Comparison of ENCODE assay signal across 13 cellular contexts in genomic region chr16:10362077-10362863, GRCh38. TPM values are rescaled to one million over a fixed set of nuclear protein-coding genes. Genes with fewer than 3 reads are reported as not detected.
DNase-seq lines count a peak whose midpoint lies in the region; ATAC-seq and TF ChIP-seq lines count a peak whose summit lies in the region.
"Had no signal": no experiment of that assay in that cellular context is flagged by ENCODE, and none has a peak within 500 bp of the region (broad histone marks: within the 10 kb centered on the region; RNA-seq: fewer than 3 reads in every experiment).

No MANE protein-coding gene starts in this region.

- H3K4me3 Mint-ChIP-seq in Caco-2 (ENCODE audit: unreplicated experiment) (no peak overlapping the region), T-cell (peak overlapping the region; percentile 4 to 73 (median 39))

- CTCF ChIA-PET in Caco-2 (lab: Charles Lee) (interaction anchor here (0.6 kb wide), 1 partner anchor 868 kb away, joined by 3 read pairs; no protein-coding TSS in a partner anchor), T-cell (lab: Charles Lee) (interaction anchor here (0.7 to 0.8 kb wide), 2 partner anchors 24 to 148 kb away, joined by 3 to 7 read pairs; partner anchors contain the start of gene ATF7IP2 (in 1 of the 2))

- H3K27me3 Mint-ChIP-seq in Caco-2 (ENCODE audit: insufficient read depth, unreplicated experiment) (no peaks in the 10 kb centered on the region), T-cell (peaks cover 0 to 2% of the 10 kb centered on the region in 2 donors)

- ATAC-seq in T-cell (replicated peaks in 1 of 4) (peak; percentile 64 to 81 (median 76)), HG02763 (IDR thresholded peaks at IDR 0.05; ENCODE audit: unreplicated experiment) (no peak), GM21360 (IDR thresholded peaks at IDR 0.05; ENCODE audit: unreplicated experiment) (no peak)

- peaks cover 22% of the 10 kb centered on the region for H3K4me1 ChIP-seq in Caco-2
- H3K4me1 ChIP-seq: prostate gland, uterus had no signal

- H3K9me3 ChIP-seq in Caco-2, result peaks cover 15% of the 10 kb centered on the region
- H3K9me3 ChIP-seq: prostate gland, uterus had no signal

- TF ChIP-seq CTCF in Caco-2 (IDR thresholded peaks at IDR 0.05; ENCODE audit: insufficient read depth in 1 of 2, low read depth in 1 of 2, low read length in 1 of 2, severe bottlenecking in 1 of 2, unreplicated experiment in 1 of 2), result no peak
- TF ChIP-seq CTCF in HL-60 (IDR thresholded peaks at IDR 0.05; ENCODE audit: insufficient read depth, low read length), result no peak

- no peaks in the 10 kb centered on the region for H3K36me3 ChIP-seq in Caco-2 (ENCODE audit: control insufficient read depth, insufficient read depth, low read length)
- H3K36me3 ChIP-seq: prostate gland, uterus had no signal

- peak; percentile 71 to 82 for DNase-seq in Caco-2
- DNase-seq in HL-60 (ENCODE audit: low read depth in 1 of 2, low spot score in 1 of 2), result peak; percentile 23 to 76
- peak in 8 of 34 experiments; percentile 3 to 26 (median 15) for DNase-seq in T-cell
- peak; percentile 56 for DNase-seq in germinal center (ENCODE audit: low spot score)
- no peak for DNase-seq in NCI-H146 treated with DMSO at 0.1 percent for 48 hours (lab: John Stamatoyannopoulos, UW; ENCODE audit: unreplicated experiment)
- no peak for DNase-seq in NCI-H69 (lab: John Stamatoyannopoulos, UW)
- DNase-seq: activated gamma-delta T cell, H7, immature natural killer cell, uterus had no signal

- POLR2A ChIA-PET in Caco-2 (lab: Charles Lee) (interaction anchor here (0.6 kb wide), 2 partner anchors 30 to 1359 kb away, joined by 3 to 4 read pairs; no protein-coding TSS in a partner anchor), T-cell (lab: Charles Lee) (no interaction called here)

- H3K9me3 Mint-ChIP-seq in Caco-2 (ENCODE audit: unreplicated experiment) (peaks cover 10% of the 10 kb centered on the region), T-cell (peaks cover 0 to 6% (median 5%) of the 10 kb centered on the region in 3 donors)
- H3K9me3 Mint-ChIP-seq: immature natural killer cell had no signal

- intact Hi-C loops in Caco-2 (cut with micrococcal nuclease; ENCODE audit: unreplicated experiment), result loop anchor here (2.0 to 5.0 kb wide), 3 partner anchors 29 to 145 kb away; no protein-coding TSS in a partner anchor

- peak overlapping the region; percentile 40 for H3K27ac ChIP-seq in HL-60 (replicated peaks)
- H3K27ac ChIP-seq: prostate gland, uterus had no signal

- no peak overlapping the region for H3K4me3 ChIP-seq in Caco-2 (ENCODE audit: low read depth, low read length)
- H3K4me3 ChIP-seq in HL-60 (replicated peaks; ENCODE audit: insufficient read depth, low read length), result no peak overlapping the region
- H3K4me3 ChIP-seq: prostate gland, uterus had no signal

- BruUV-seq in Caco-2 (replicated peaks; lab: Mats Ljungman, UMichigan), result no TSS peak

- H3K4me1 Mint-ChIP-seq in Caco-2 (ENCODE audit: low read depth, unreplicated experiment), result no peaks in the 10 kb centered on the region
- H3K4me1 Mint-ChIP-seq in T-cell, result peaks cover 14 to 23% (median 19%) of the 10 kb centered on the region in 3 donors

- H3K36me3 Mint-ChIP-seq in Caco-2 (ENCODE audit: insufficient read depth, unreplicated experiment) (no peaks in the 10 kb centered on the region), T-cell (no peaks in the 10 kb centered on the region)
- H3K36me3 Mint-ChIP-seq: immature natural killer cell had no signal

- H3K27me3 ChIP-seq in Caco-2 (replicated peaks; ENCODE audit: control insufficient read depth, insufficient read depth, low read length) (no peaks in the 10 kb centered on the region), HL-60 (ENCODE audit: insufficient read depth, poor library complexity, severe bottlenecking) (no peaks in the 10 kb centered on the region)
- H3K27me3 ChIP-seq: uterus had no signal

- H3K27ac Mint-ChIP-seq in Caco-2 (ENCODE audit: unreplicated experiment), result no peak overlapping the region
- peak overlapping the region; percentile 83 to 90 for H3K27ac Mint-ChIP-seq in T-cell

RNA-seq across cellular contexts. Expression of gene ATF7IP2, which starts 23.6 kb away (rescaled TPM):
- total RNA-seq in Caco-2 (2022) (16.4 and 18.1 TPM in 2 replicates), T-cell (10 to 100 TPM; 49.1 to 97.1 (median 56.7) TPM)

Comparison
In these comparisons a context has a peak if more than half of its experiments do, and no peak if none do; other contexts are left out.
1. DNase-seq: peak in Caco-2 (2 of 2), HL-60 (2 of 2) and germinal center (single experiment); none in NCI-H146 treated with DMSO at 0.1 percent for 48 hours (single experiment) and NCI-H69 (single experiment).
2. ATAC-seq: peak in T-cell (4 of 4); none in HG02763 (single experiment) and GM21360 (single experiment).